In the genomic region with DNA sequence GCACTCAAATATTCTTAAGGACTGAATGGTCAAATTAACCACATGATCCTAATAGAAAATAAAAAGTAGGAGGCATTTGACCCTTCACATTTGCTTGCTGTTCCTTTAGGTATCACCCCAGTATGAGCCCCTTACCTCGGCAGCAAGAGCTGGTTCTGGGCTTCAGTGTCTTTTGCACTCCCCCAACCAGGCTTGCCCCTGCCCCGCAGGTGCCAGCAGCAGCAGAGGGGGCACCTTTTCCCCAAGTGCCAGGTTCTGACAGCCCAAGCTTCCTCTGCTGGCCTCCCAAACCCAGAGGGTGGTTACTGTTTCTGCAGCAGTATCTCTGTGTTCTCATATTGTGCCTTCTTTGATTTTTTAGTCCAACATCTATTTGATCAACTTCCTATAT, we compare ENCODE assay signal across 19 cellular contexts. TPM values are rescaled to one million over a fixed set of nuclear protein-coding genes. Genes with fewer than 3 reads are reported as not detected.
DNase-seq lines count a peak whose midpoint lies in the region; ATAC-seq and TF ChIP-seq lines count a peak whose summit lies in the region.
"Had no signal": no experiment of that assay in that cellular context is flagged by ENCODE, and none has a peak within 500 bp of the region (broad histone marks: within the 10 kb centered on the region; RNA-seq: fewer than 3 reads in every experiment).

No MANE protein-coding gene starts in this region.

- no peak for ATAC-seq in memory B cell (ENCODE audit: low read depth)
- no peak for ATAC-seq in stimulated activated memory B cell treated with anti-CD40 and anti-IgM and Interleukin-4, amounts not matched to agents 10 μg/mL and 1 μg/mL and 100 μg/mL, for 72 hours
- ATAC-seq: activated CD4-positive, CD25-positive, alpha-beta regulatory T cell treated with anti-CD3 and anti-CD28 coated beads, Interleukin-2, amount 50 U/mL, for 24 hours; K562 had no signal

- H3K4me1 ChIP-seq in vagina: peaks cover 27% of the 10 kb centered on the region

- peaks cover 7% of the 10 kb centered on the region for H3K36me3 Mint-ChIP-seq in activated naive CD4-positive, alpha-beta T cell treated with anti-CD3 and anti-CD28 coated beads for 36 hours (ENCODE audit: low read depth)
- H3K36me3 Mint-ChIP-seq in memory B cell: peaks cover 14% of the 10 kb centered on the region
- H3K36me3 Mint-ChIP-seq in stimulated activated memory B cell treated with anti-CD40 and anti-IgM and Interleukin-4, amounts not matched to agents 10 μg/mL and 1 μg/mL and 100 μg/mL, for 72 hours: peaks cover 27% of the 10 kb centered on the region

- intact Hi-C loops in activated naive CD4-positive, alpha-beta T cell treated with anti-CD3 and anti-CD28 coated beads for 36 hours (cut with micrococcal nuclease): loop anchor here (5.0 kb wide), 1 partner anchor 107 kb away; a partner anchor contains a TSS
- intact Hi-C loops in vagina (cut with DNase I): no loop called here

- CTCF ChIA-PET in activated naive CD4-positive, alpha-beta T cell treated with anti-CD3 and anti-CD28 coated beads for 36 hours (lab: Charles Lee): no interaction called here
- CTCF ChIA-PET in RWPE1 (lab: Yijun Ruan, JAX): interaction anchor here (0.6 to 2.0 kb wide), 2 partner anchors 62 to 111 kb away, joined by 3 to 8 read pairs; no protein-coding TSS in a partner anchor

- no peak for DNase-seq in activated naive CD4-positive, alpha-beta T cell treated with anti-CD3 and anti-CD28 coated beads for 36 hours
- DNase-seq in activated naive CD4-positive, alpha-beta T cell treated with Interleukin-2 at 50 U/mL for 16 hours: no peak
- no peak for DNase-seq in RWPE1 (ENCODE audit: low spot score)
- DNase-seq in memory B cell (ENCODE audit: low spot score in 2 of 2): no peak
- no peak for DNase-seq in DMS153 treated with DMSO at 0.1 percent for 48 hours (lab: John Stamatoyannopoulos, UW; ENCODE audit: unreplicated experiment)
- DNase-seq in ecto neural progenitor cell (ENCODE audit: low spot score): no peak
- DNase-seq in vagina (ENCODE audit: extremely low spot score in 2 of 2): no peak
- DNase-seq: HCEC 1CT, mesenchymal stem cell, MM.1S, NCI-H748 treated with DMSO at 0.1 percent for 48 hours, occipital lobe, T-helper 1 cell had no signal

- H3K4me1 Mint-ChIP-seq in activated naive CD4-positive, alpha-beta T cell treated with anti-CD3 and anti-CD28 coated beads for 36 hours (ENCODE audit: low read depth): peaks cover 31% of the 10 kb centered on the region
- peaks cover 16% of the 10 kb centered on the region for H3K4me1 Mint-ChIP-seq in memory B cell
- H3K4me1 Mint-ChIP-seq in stimulated activated memory B cell treated with anti-CD40 and anti-IgM and Interleukin-4, amounts not matched to agents 10 μg/mL and 1 μg/mL and 100 μg/mL, for 72 hours: peaks cover 34% of the 10 kb centered on the region

- no peak for TF ChIP-seq POLR2A in vagina (IDR thresholded peaks at IDR 0.05)

- no peak overlapping the region for H3K4me3 Mint-ChIP-seq in activated naive CD4-positive, alpha-beta T cell treated with anti-CD3 and anti-CD28 coated beads for 36 hours
- no peak overlapping the region for H3K4me3 Mint-ChIP-seq in memory B cell
- no peak overlapping the region for H3K4me3 Mint-ChIP-seq in stimulated activated memory B cell treated with anti-CD40 and anti-IgM and Interleukin-4, amounts not matched to agents 10 μg/mL and 1 μg/mL and 100 μg/mL, for 72 hours

- POLR2A ChIA-PET in RWPE1 (lab: Yijun Ruan, JAX; ENCODE audit: low non-redundant PET): no interaction called here

- H3K27ac ChIP-seq in RWPE1 (peak overlapping the region; percentile 39), vagina (no peak overlapping the region)
- H3K27ac ChIP-seq: SJSA1, skin epidermis had no signal

- peaks cover 0 to 16% of the 10 kb centered on the region in 2 donors for H3K36me3 ChIP-seq in vagina

- no peaks in the 10 kb centered on the region for H3K27me3 ChIP-seq in vagina
- H3K27me3 ChIP-seq: BLaER1 treated with 17β-estradiol and CSF1 and Interleukin-3, amounts not matched to agents 10 nM and 100 nM; SJSA1 had no signal

- no peaks in the 10 kb centered on the region for H3K27me3 Mint-ChIP-seq in activated naive CD4-positive, alpha-beta T cell treated with anti-CD3 and anti-CD28 coated beads for 36 hours (ENCODE audit: low read depth)
- H3K27me3 Mint-ChIP-seq in memory B cell: no peaks in the 10 kb centered on the region
- no peaks in the 10 kb centered on the region for H3K27me3 Mint-ChIP-seq in stimulated activated memory B cell treated with anti-CD40 and anti-IgM and Interleukin-4, amounts not matched to agents 10 μg/mL and 1 μg/mL and 100 μg/mL, for 72 hours

- H3K9me3 Mint-ChIP-seq in activated naive CD4-positive, alpha-beta T cell treated with anti-CD3 and anti-CD28 coated beads for 36 hours: no peaks in the 10 kb centered on the region
- H3K9me3 Mint-ChIP-seq in memory B cell: no peaks in the 10 kb centered on the region
- H3K9me3 Mint-ChIP-seq in stimulated activated memory B cell treated with anti-CD40 and anti-IgM and Interleukin-4, amounts not matched to agents 10 μg/mL and 1 μg/mL and 100 μg/mL, for 72 hours: no peaks in the 10 kb centered on the region

- TF ChIP-seq CTCF in RWPE1 (conservative IDR thresholded peaks at IDR 0.05; ENCODE audit: low read depth): no peak
- no peak for TF ChIP-seq CTCF in vagina (IDR thresholded peaks at IDR 0.05)

- no peaks in the 10 kb centered on the region for H3K9me3 ChIP-seq in vagina
- H3K9me3 ChIP-seq: BLaER1 treated with 17β-estradiol and CSF1 and Interleukin-3, amounts not matched to agents 10 nM and 100 nM; SJSA1 had no signal

- H3K4me3 ChIP-seq in vagina: no peak overlapping the region
- H3K4me3 ChIP-seq: BLaER1 treated with 17β-estradiol and CSF1 and Interleukin-3, amounts not matched to agents 10 nM and 100 nM; K562; SJSA1; skin epidermis had no signal

- peak overlapping the region; percentile 24 for H3K27ac Mint-ChIP-seq in activated naive CD4-positive, alpha-beta T cell treated with anti-CD3 and anti-CD28 coated beads for 36 hours
- peak overlapping the region; percentile 56 for H3K27ac Mint-ChIP-seq in memory B cell
- H3K27ac Mint-ChIP-seq in stimulated activated memory B cell treated with anti-CD40 and anti-IgM and Interleukin-4, amounts not matched to agents 10 μg/mL and 1 μg/mL and 100 μg/mL, for 72 hours: peak overlapping the region; percentile 9

RNA-seq across cellular contexts. Expression of a gene that starts 23.2 kb away (rescaled TPM):
- 100 to 1,000 TPM; 124 to 137 TPM for total RNA-seq in activated naive CD4-positive, alpha-beta T cell treated with anti-CD3 and anti-CD28 coated beads for 36 hours
- 74.2 TPM for total RNA-seq in vagina
